In genomic region chr15:66670198-66670597, GRCh38 we compare ENCODE assay signal across 1 cellular context.
TF ChIP-seq lines count a peak whose summit lies in the region.

No MANE protein-coding gene starts in this region.

TF ChIP-seq in HCT116, 20 proteins besides CTCF, POLR2A, EP300 and RAD21 (continued from another document):
- TF ChIP-seq SP1 (IDR thresholded peaks at IDR 0.05; ENCODE audit: low read depth) (no peak), ZNF274 (IDR thresholded peaks at IDR 0.05; ENCODE audit: low read depth, low read length) (no peak)
TF ChIP-seq in HCT116: peak in this region for 0.
